In genomic region chr3:20057612-20058180, GRCh38 we compare ENCODE assay signal across 14 cellular contexts. TPM values are rescaled to one million over a fixed set of nuclear protein-coding genes. Genes with fewer than 3 reads are reported as not detected.
DNase-seq lines count a peak whose midpoint lies in the region; ATAC-seq, FAIRE-seq and TF ChIP-seq lines count a peak whose summit lies in the region.
"Had no signal": no experiment of that assay in that cellular context is flagged by ENCODE, and none has a peak within 500 bp of the region (broad histone marks: within the 10 kb centered on the region; RNA-seq: fewer than 3 reads in every experiment).

No MANE protein-coding gene starts in this region.

- no peaks in the 10 kb centered on the region for H3K27me3 Mint-ChIP-seq in activated CD4-positive, alpha-beta memory T cell treated with anti-CD3 and anti-CD28 coated beads, Interleukin-2, amount 10 ng/mL, durations not matched to agents 7 days and 5 days
- no peaks in the 10 kb centered on the region for H3K27me3 Mint-ChIP-seq in Caco-2 (ENCODE audit: insufficient read depth, unreplicated experiment)
- H3K27me3 Mint-ChIP-seq: naive thymus-derived CD8-positive, alpha-beta T cell had no signal

- BruUV-seq in HepG2 (replicated peaks; lab: Mats Ljungman, UMichigan) (no TSS peak), Caco-2 (replicated peaks; lab: Mats Ljungman, UMichigan) (no TSS peak)

- TF ChIP-seq CTCF in liver (IDR thresholded peaks at IDR 0.05; ENCODE audit: low read depth, low read length, missing input control): no peak
- no peak for TF ChIP-seq CTCF in HepG2 (CRISPR knock-in tag; IDR thresholded peaks at IDR 0.05)
- TF ChIP-seq CTCF in cardiac muscle cell (IDR thresholded peaks at IDR 0.05; ENCODE audit: low read depth, low read length): no peak
- TF ChIP-seq CTCF in pancreas (IDR thresholded peaks at IDR 0.05): no peak
- no peak for TF ChIP-seq CTCF in vagina (IDR thresholded peaks at IDR 0.05)
- TF ChIP-seq CTCF in Caco-2 (IDR thresholded peaks at IDR 0.05; ENCODE audit: insufficient read depth in 1 of 2, low read depth in 1 of 2, low read length in 1 of 2, severe bottlenecking in 1 of 2, unreplicated experiment in 1 of 2): no peak

- H3K27me3 ChIP-seq in liver (ENCODE audit: control insufficient read depth in 4 of 4, insufficient read depth in 4 of 4, low read length in 3 of 4) (no peaks in the 10 kb centered on the region), HepG2 (ENCODE audit: control insufficient read depth in 1 of 2, insufficient read depth in 2 of 2, low read length in 2 of 2) (no peaks in the 10 kb centered on the region), cardiac muscle cell (no peaks in the 10 kb centered on the region), pancreas (no peaks in the 10 kb centered on the region), vagina (no peaks in the 10 kb centered on the region), Caco-2 (replicated peaks; ENCODE audit: control insufficient read depth, insufficient read depth, low read length) (no peaks in the 10 kb centered on the region)

- peaks cover 2% of the 10 kb centered on the region for H3K9me3 Mint-ChIP-seq in activated CD4-positive, alpha-beta memory T cell treated with anti-CD3 and anti-CD28 coated beads, Interleukin-2, amount 10 ng/mL, durations not matched to agents 7 days and 5 days
- H3K9me3 Mint-ChIP-seq in Caco-2 (ENCODE audit: unreplicated experiment): no peaks in the 10 kb centered on the region
- H3K9me3 Mint-ChIP-seq: activated naive CD4-positive, alpha-beta T cell treated with anti-CD3 and anti-CD28 coated beads for 36 hours; naive thymus-derived CD8-positive, alpha-beta T cell had no signal

- TF ChIP-seq RAD21 in liver (IDR thresholded peaks at IDR 0.05): no peak
- TF ChIP-seq RAD21 in HepG2 (CRISPR knock-in tag; IDR thresholded peaks at IDR 0.05): no peak

- H3K79me2 ChIP-seq in HepG2 (ENCODE audit: insufficient read depth, low read length): no peaks in the 10 kb centered on the region

- H3K4me3 ChIP-seq in liver (ENCODE audit: low read depth in 1 of 3, low read length in 3 of 3) (no peak overlapping the region), HepG2 (replicated peaks in 1 of 3; ENCODE audit: insufficient read depth in 1 of 3, low read depth in 2 of 3, low read length in 3 of 3) (no peak overlapping the region), cardiac muscle cell (no peak overlapping the region), pancreas (no peak overlapping the region), vagina (no peak overlapping the region), Caco-2 (ENCODE audit: low read depth, low read length) (no peak overlapping the region)

- intact Hi-C loops in HepG2 (cut with micrococcal nuclease; ENCODE audit: unreplicated experiment): no loop called here
- intact Hi-C loops in pancreas (cut with DNase I): no loop called here
- intact Hi-C loops in vagina (cut with DNase I): no loop called here
- intact Hi-C loops in Caco-2 (cut with micrococcal nuclease; ENCODE audit: unreplicated experiment): no loop called here

- H3K4me3 Mint-ChIP-seq in activated CD4-positive, alpha-beta memory T cell treated with anti-CD3 and anti-CD28 coated beads, Interleukin-2, amount 10 ng/mL, durations not matched to agents 7 days and 5 days: no peak overlapping the region
- H3K4me3 Mint-ChIP-seq in Caco-2 (ENCODE audit: unreplicated experiment): no peak overlapping the region
- H3K4me3 Mint-ChIP-seq: activated naive CD4-positive, alpha-beta T cell treated with anti-CD3 and anti-CD28 coated beads for 36 hours; naive thymus-derived CD8-positive, alpha-beta T cell had no signal

- FAIRE-seq in HepG2 (lab: Jason Lieb, UNC): no peak
- no peak for FAIRE-seq in pancreas (lab: Jason Lieb, UNC)

- H2AFZ ChIP-seq in HepG2 (ENCODE audit: low read length): no peak overlapping the region

- no peaks in the 10 kb centered on the region for H3K36me3 ChIP-seq in liver (ENCODE audit: control insufficient read depth in 4 of 4, insufficient read depth in 3 of 4, low read depth in 1 of 4, low read length in 3 of 4)
- H3K36me3 ChIP-seq in HepG2 (replicated peaks in 1 of 2; ENCODE audit: control insufficient read depth in 1 of 2, insufficient read depth in 2 of 2, low read length in 2 of 2): no peaks in the 10 kb centered on the region
- H3K36me3 ChIP-seq in cardiac muscle cell: no peaks in the 10 kb centered on the region
- no peaks in the 10 kb centered on the region for H3K36me3 ChIP-seq in pancreas
- no peaks in the 10 kb centered on the region for H3K36me3 ChIP-seq in vagina
- H3K36me3 ChIP-seq in Caco-2 (ENCODE audit: control insufficient read depth, insufficient read depth, low read length): no peaks in the 10 kb centered on the region

- WGBS in liver: 36% methylated on average over 2 of the region's 2 CpGs
- WGBS in HepG2 (ENCODE audit: low lambda C conversion rate): 27% methylated on average over 2 of the region's 2 CpGs
- WGBS in pancreas, 2 donors: 26 to 33% methylated on average over 2 of the region's 2 CpGs

- in situ Hi-C loops in HepG2 (cut with HindIII; ENCODE audit: extremely low pct_ligation_motif_present, low pct_unique_long_range_greater_than_20kb): no loop called here

- H4K20me1 ChIP-seq in HepG2 (ENCODE audit: insufficient read depth, low read length): no peaks in the 10 kb centered on the region

- no peak overlapping the region for H3K27ac Mint-ChIP-seq in activated CD4-positive, alpha-beta memory T cell treated with anti-CD3 and anti-CD28 coated beads, Interleukin-2, amount 10 ng/mL, durations not matched to agents 7 days and 5 days
- no peak overlapping the region for H3K27ac Mint-ChIP-seq in Caco-2 (ENCODE audit: unreplicated experiment)
- H3K27ac Mint-ChIP-seq: activated naive CD4-positive, alpha-beta T cell treated with anti-CD3 and anti-CD28 coated beads for 36 hours had no signal

- H3K9me3 ChIP-seq in liver (ENCODE audit: control insufficient read depth in 4 of 4, low read length in 3 of 4) (no peaks in the 10 kb centered on the region), HepG2 (ENCODE audit: low read length) (no peaks in the 10 kb centered on the region), cardiac muscle cell (ENCODE audit: low read depth) (no peaks in the 10 kb centered on the region), pancreas (no peaks in the 10 kb centered on the region), vagina (no peaks in the 10 kb centered on the region), Caco-2 (no peaks in the 10 kb centered on the region)

- ATAC-seq in HepG2 (no peak), pancreas (peak in 2 of 4 donors; percentile 4 to 8), HG03342 (IDR thresholded peaks at IDR 0.05; ENCODE audit: unreplicated experiment) (no peak)
- ATAC-seq: naive thymus-derived CD8-positive, alpha-beta T cell had no signal

- no peak overlapping the region for H3K4me2 ChIP-seq in HepG2 (ENCODE audit: low read depth, low read length)

- CTCF ChIA-PET in HepG2 (lab: Yijun Ruan, JAX; ENCODE audit: low intra/inter-chr PET ratio, low total read pairs): no interaction called here
- CTCF ChIA-PET in activated CD4-positive, alpha-beta memory T cell treated with anti-CD3 and anti-CD28 coated beads, Interleukin-2, amount 10 ng/mL, durations not matched to agents 7 days and 5 days (lab: Charles Lee): interaction anchor here (0.9 to 1.2 kb wide), 3 partner anchors 11 to 47 kb away, joined by 3 to 11 read pairs (median 5); partner anchors contain the start of gene KAT2B
- CTCF ChIA-PET in Caco-2 (lab: Charles Lee): no interaction called here

- POLR2A ChIA-PET in HepG2 (lab: Yijun Ruan, JAX): no interaction called here
- POLR2A ChIA-PET in activated CD4-positive, alpha-beta memory T cell treated with anti-CD3 and anti-CD28 coated beads, Interleukin-2, amount 10 ng/mL, durations not matched to agents 7 days and 5 days (lab: Charles Lee): interaction anchor here (0.8 to 9.3 kb wide), 7 partner anchors 15 to 127 kb away, joined by 3 to 139 read pairs (median 5); partner anchors contain the start of genes KAT2B and SGO1
- POLR2A ChIA-PET in Caco-2 (lab: Charles Lee): no interaction called here

- H3K9ac ChIP-seq in liver (ENCODE audit: low read depth in 1 of 2, low read length in 2 of 2) (no peak overlapping the region), HepG2 (ENCODE audit: insufficient read depth, low read depth, low read length) (no peak overlapping the region)

- peaks cover 21% of the 10 kb centered on the region for H3K36me3 Mint-ChIP-seq in activated CD4-positive, alpha-beta memory T cell treated with anti-CD3 and anti-CD28 coated beads, Interleukin-2, amount 10 ng/mL, durations not matched to agents 7 days and 5 days (ENCODE audit: low read depth)
- no peaks in the 10 kb centered on the region for H3K36me3 Mint-ChIP-seq in Caco-2 (ENCODE audit: insufficient read depth, unreplicated experiment)

- H3K4me1 ChIP-seq in liver (ENCODE audit: control insufficient read depth in 4 of 4, insufficient read depth in 4 of 4, low read length in 3 of 4) (peaks cover 8 to 32% (median 22%) of the 10 kb centered on the region in 4 donors), HepG2 (ENCODE audit: insufficient read depth, low read length) (no peaks in the 10 kb centered on the region; the same call in 1 of the 2 replicates), cardiac muscle cell (ENCODE audit: low read depth) (no peaks in the 10 kb centered on the region), pancreas (peaks cover 19 to 44% (median 19%) of the 10 kb centered on the region in 3 donors), vagina (peaks cover 67% of the 10 kb centered on the region), Caco-2 (no peaks in the 10 kb centered on the region)

- no peak for DNase-seq in HepG2 (ENCODE audit: low spot score)
- peak in 1 of 2 donors; percentile 63 for DNase-seq in cardiac muscle cell (ENCODE audit: low read depth in 1 of 2, low spot score in 1 of 2)
- no peak for DNase-seq in pancreas
- no peak for DNase-seq in vagina (ENCODE audit: extremely low spot score in 2 of 2)
- DNase-seq in activated CD4-positive, alpha-beta memory T cell treated with anti-CD3 and anti-CD28 coated beads, Interleukin-2, amount 10 ng/mL, durations not matched to agents 7 days and 5 days: no peak
- no peak for DNase-seq in Caco-2
- DNase-seq: activated CD4-positive, alpha-beta T cell treated with anti-CD3 and anti-CD28 coated beads for 1 hour; GF-D8; naive thymus-derived CD8-positive, alpha-beta T cell; NCI-H510A; stimulated activated naive CD8-positive, alpha-beta T cell treated with anti-CD3 and anti-CD28 coated beads, Interleukin-15, Interleukin-2, amounts not matched to agents 100 U/mL and 50 U/mL, for 24 hours had no signal

- TF ChIP-seq POLR2A in HepG2 (IDR thresholded peaks at IDR 0.05; ENCODE audit: insufficient read depth in 1 of 2, low read depth in 2 of 2, low read length in 2 of 2) (no peak), vagina (IDR thresholded peaks at IDR 0.05) (no peak)

- H3K27ac ChIP-seq in liver (ENCODE audit: low read depth in 1 of 2, low read length in 2 of 2) (peak overlapping the region; percentile 33 to 80), HepG2 (ENCODE audit: extremely low read length, insufficient read depth, low read length) (no peak overlapping the region), cardiac muscle cell (peak overlapping the region; percentile 48), pancreas (peak overlapping the region in 3 of 4 donors; percentile 9 to 73 (median 48)), vagina (peak overlapping the region; percentile 56)

- TF ChIP-seq EP300 in HepG2 (IDR thresholded peaks at IDR 0.05; ENCODE audit: low read depth in 2 of 2, low read length in 2 of 2) (no peak), HepG2 (CRISPR knock-in tag; IDR thresholded peaks at IDR 0.05; ENCODE audit: borderline replicate concordance) (no peak)

- H3K4me1 Mint-ChIP-seq in activated CD4-positive, alpha-beta memory T cell treated with anti-CD3 and anti-CD28 coated beads, Interleukin-2, amount 10 ng/mL, durations not matched to agents 7 days and 5 days: peaks cover 38% of the 10 kb centered on the region
- no peaks in the 10 kb centered on the region for H3K4me1 Mint-ChIP-seq in Caco-2 (ENCODE audit: low read depth, unreplicated experiment)

RNA-seq across cellular contexts. Expression of gene KAT2B, which starts 17.4 kb away (rescaled TPM):
- 10 to 100 TPM; 20.6 to 58.5 TPM for total RNA-seq in liver
- 10 to 100 TPM in 1 of 2 donors, 1 to 10 TPM in 1; 7.5 to 12.0 TPM for polyA plus RNA-seq in liver
- 0.97 and 1.00 TPM in 2 replicates for total RNA-seq in HepG2 (2016; rRNA removed; fragmentation: Illumina TruSeq; extraction: Trizol)
- 0.09 and 0.30 TPM in 2 replicates for total RNA-seq in HepG2 (2016; cell fraction: cytosol; rRNA removed; fragmentation: Illumina TruSeq; extraction: Trizol; ENCODE audit: low read depth)
- 1.5 and 2.1 TPM in 2 replicates for total RNA-seq in HepG2 (2016; cell fraction: insoluble cytoplasmic fraction; rRNA removed; fragmentation: Illumina TruSeq; extraction: Trizol)
- total RNA-seq in HepG2 (2016; cell fraction: membrane; rRNA removed; fragmentation: Illumina TruSeq; extraction: Trizol): 0.76 and 1.1 TPM in 2 replicates
- 2.9 and 3.8 TPM in 2 replicates for total RNA-seq in HepG2 (2016; cell fraction: nucleus; rRNA removed; fragmentation: Illumina TruSeq; extraction: Trizol)
- polyA plus RNA-seq in HepG2 (2011; rRNA removed): 1.4 and 1.7 TPM in 2 replicates
- 0.52 and 0.92 TPM in 2 replicates for polyA plus RNA-seq in HepG2 (2011; cell fraction: cytosol; rRNA removed)
- polyA plus RNA-seq in HepG2 (2011; cell fraction: nucleus; rRNA removed): 1.9 and 2.4 TPM in 2 replicates
- 1.3 and 1.7 TPM in 2 replicates for polyA plus RNA-seq in HepG2 (2012)
- polyA plus RNA-seq in HepG2 (2016; cell fraction: cytosol; fragmentation: Illumina TruSeq; extraction: Trizol; ENCODE audit: low read depth): 0.16 and 0.21 TPM in 2 replicates
- polyA plus RNA-seq in HepG2 (2016; cell fraction: insoluble cytoplasmic fraction; fragmentation: Illumina TruSeq; extraction: Trizol; ENCODE audit: low read depth): 1.2 and 1.7 TPM in 2 replicates
- polyA plus RNA-seq in HepG2 (2016; cell fraction: membrane; fragmentation: Illumina TruSeq; extraction: Trizol; ENCODE audit: low read depth): 0.60 and 0.66 TPM in 2 replicates
- 2.6 and 3.1 TPM in 2 replicates for polyA plus RNA-seq in HepG2 (2016; cell fraction: nucleus; fragmentation: Illumina TruSeq; extraction: Trizol; ENCODE audit: insufficient read depth, low read depth)
- 1.3 and 6.1 TPM in 2 replicates for polyA minus RNA-seq in HepG2 (2011; rRNA and poly(A)+ RNA removed; ENCODE audit: low replicate concordance)
- polyA minus RNA-seq in HepG2 (2011; cell fraction: cytosol; rRNA and poly(A)+ RNA removed): 1.7 and 2.0 TPM in 2 replicates
- 3.2 and 4.8 TPM in 2 replicates for polyA minus RNA-seq in HepG2 (2011; cell fraction: nucleus; rRNA and poly(A)+ RNA removed)
- total RNA-seq in cardiac muscle cell: 10.0 and 13.7 TPM in 2 replicates
- 17.3 and 18.6 TPM in 2 replicates for polyA plus RNA-seq in cardiac muscle cell
- total RNA-seq in pancreas: 10 to 100 TPM; 13.1 to 21.6 (median 16.0) TPM
- 10 to 100 TPM in 1 of 2 donors, 1 to 10 TPM in 1; 8.2 to 14.4 TPM for polyA plus RNA-seq in pancreas
- 41.0 TPM for total RNA-seq in vagina
- 100 to 1,000 TPM; 129 to 134 TPM for total RNA-seq in activated CD4-positive, alpha-beta memory T cell treated with anti-CD3 and anti-CD28 coated beads, Interleukin-2, amount 10 ng/mL, durations not matched to agents 7 days and 5 days
- 8.1 and 9.8 TPM in 2 replicates for total RNA-seq in Caco-2 (2022)

RNA-seq across cellular contexts. Expression of gene PP2D1, which starts 45.6 kb away (rescaled TPM):
- total RNA-seq in liver (not detected), HepG2 (2016; rRNA removed; fragmentation: Illumina TruSeq; extraction: Trizol) (not detected in 2 replicates), cardiac muscle cell (not detected in 2 replicates), pancreas (not detected), vagina (not detected), Caco-2 (2022) (not detected in 2 replicates)
- polyA plus RNA-seq in liver (under 1 TPM in 1 of 2 donors, not detected in 1; 0.31 TPM), HepG2 (2011; rRNA removed) (not detected in 2 replicates), cardiac muscle cell (0.13 and 0.27 TPM in 2 replicates), pancreas (not detected)
- not detected in 2 replicates for total RNA-seq in HepG2 (2016; cell fraction: cytosol; rRNA removed; fragmentation: Illumina TruSeq; extraction: Trizol; ENCODE audit: low read depth)
- total RNA-seq in HepG2 (2016; cell fraction: insoluble cytoplasmic fraction; rRNA removed; fragmentation: Illumina TruSeq; extraction: Trizol): not detected in 2 replicates
- total RNA-seq in HepG2 (2016; cell fraction: membrane; rRNA removed; fragmentation: Illumina TruSeq; extraction: Trizol): not detected in 2 replicates
- not detected in 2 replicates for total RNA-seq in HepG2 (2016; cell fraction: nucleus; rRNA removed; fragmentation: Illumina TruSeq; extraction: Trizol)
- polyA plus RNA-seq in HepG2 (2011; cell fraction: cytosol; rRNA removed): not detected in 2 replicates
- polyA plus RNA-seq in HepG2 (2011; cell fraction: nucleus; rRNA removed): not detected in 2 replicates
- 0.09 and 0.20 TPM in 2 replicates for polyA plus RNA-seq in HepG2 (2012)
- polyA plus RNA-seq in HepG2 (2016; cell fraction: cytosol; fragmentation: Illumina TruSeq; extraction: Trizol; ENCODE audit: low read depth): not detected in 2 replicates
- not detected in 2 replicates for polyA plus RNA-seq in HepG2 (2016; cell fraction: insoluble cytoplasmic fraction; fragmentation: Illumina TruSeq; extraction: Trizol; ENCODE audit: low read depth)
- polyA plus RNA-seq in HepG2 (2016; cell fraction: membrane; fragmentation: Illumina TruSeq; extraction: Trizol; ENCODE audit: low read depth): not detected in 2 replicates
- polyA plus RNA-seq in HepG2 (2016; cell fraction: nucleus; fragmentation: Illumina TruSeq; extraction: Trizol; ENCODE audit: insufficient read depth, low read depth): not detected in 2 replicates
- polyA minus RNA-seq in HepG2 (2011; rRNA and poly(A)+ RNA removed; ENCODE audit: low replicate concordance): not detected in 2 replicates
- polyA minus RNA-seq in HepG2 (2011; cell fraction: cytosol; rRNA and poly(A)+ RNA removed): not detected in 2 replicates
- polyA minus RNA-seq in HepG2 (2011; cell fraction: nucleus; rRNA and poly(A)+ RNA removed): not detected in 2 replicates
- total RNA-seq in activated CD4-positive, alpha-beta memory T cell treated with anti-CD3 and anti-CD28 coated beads, Interleukin-2, amount 10 ng/mL, durations not matched to agents 7 days and 5 days: not detected
- total RNA-seq: activated naive CD4-positive, alpha-beta T cell treated with anti-CD3 and anti-CD28 coated beads for 36 hours; naive thymus-derived CD8-positive, alpha-beta T cell had no signal
